In genomic region chr1:3898994-3899775, GRCh38 we compare ENCODE assay signal across 8 cellular contexts. TPM values are rescaled to one million over a fixed set of nuclear protein-coding genes. Genes with fewer than 3 reads are reported as not detected.
A peak's percentile ranks its signal among the peaks of the same experiment; 100 is the strongest.
DNase-seq lines count a peak whose midpoint lies in the region; ATAC-seq and TF ChIP-seq lines count a peak whose summit lies in the region.

No MANE protein-coding gene starts in this region.

- peaks cover 0 to 10% of the 10 kb centered on the region in 2 experiments for H3K9me3 ChIP-seq in CD4-positive, CD25-positive, alpha-beta regulatory T cell (ENCODE audit: control insufficient read depth in 2 of 2, low read length in 2 of 2)
- H3K9me3 ChIP-seq in left lung (peaks cover 0 to 7% of the 10 kb centered on the region in 2 donors), tibial nerve (peaks cover 0 to 20% (median 0%) of the 10 kb centered on the region in 4 donors)

- peaks cover 42% of the 10 kb centered on the region for H3K4me1 ChIP-seq in CD4-positive, CD25-positive, alpha-beta regulatory T cell (ENCODE audit: control insufficient read depth, insufficient read depth, low read length, poor library complexity, severe bottlenecking)
- H3K4me1 ChIP-seq in left lung (peaks cover 0 to 24% of the 10 kb centered on the region in 2 donors), tibial nerve (peaks cover 0 to 16% (median 2%) of the 10 kb centered on the region in 4 donors)

- peaks cover 0 to 14% (median 4%) of the 10 kb centered on the region in 7 donors for H3K9me3 Mint-ChIP-seq in CD4-positive, CD25-positive, alpha-beta regulatory T cell

- peaks cover 16% of the 10 kb centered on the region for H3K36me3 Mint-ChIP-seq in CD4-positive, CD25-positive, alpha-beta regulatory T cell

- no peak for TF ChIP-seq EP300 in tibial nerve (IDR thresholded peaks at IDR 0.05)

- ATAC-seq in CD4-positive, CD25-positive, alpha-beta regulatory T cell (ENCODE audit: low read depth in 2 of 2), result no peak
- ATAC-seq in left lung, result no peak

- peak overlapping the region; percentile 83 to 95 (median 90) for H3K4me3 Mint-ChIP-seq in CD4-positive, CD25-positive, alpha-beta regulatory T cell

- H3K27me3 ChIP-seq in CD4-positive, CD25-positive, alpha-beta regulatory T cell (ENCODE audit: control insufficient read depth, insufficient read depth, low read length), result no peaks in the 10 kb centered on the region
- no peaks in the 10 kb centered on the region for H3K27me3 ChIP-seq in left lung
- no peaks in the 10 kb centered on the region for H3K27me3 ChIP-seq in tibial nerve

- TF ChIP-seq POLR2A in tibial nerve (IDR thresholded peaks at IDR 0.05), result no peak

- intact Hi-C loops in left lung (cut with DNase I), result no loop called here

- peaks cover 12% of the 10 kb centered on the region for H3K36me3 ChIP-seq in CD4-positive, CD25-positive, alpha-beta regulatory T cell (ENCODE audit: control insufficient read depth, insufficient read depth, low read length)
- H3K36me3 ChIP-seq in left lung (peaks cover 0 to 14% of the 10 kb centered on the region in 2 donors), tibial nerve (peaks cover 0 to 25% (median 0%) of the 10 kb centered on the region in 3 donors)

- peak overlapping the region; percentile 2 to 52 (median 51) for H3K27ac Mint-ChIP-seq in CD4-positive, CD25-positive, alpha-beta regulatory T cell

- no peaks in the 10 kb centered on the region for H3K27me3 Mint-ChIP-seq in CD4-positive, CD25-positive, alpha-beta regulatory T cell

- DNase-seq in CD4-positive, CD25-positive, alpha-beta regulatory T cell, result no peak
- DNase-seq in HT-29 (ENCODE audit: low spot score) (peak; percentile 28), amniotic epithelial cell (ENCODE audit: low read depth) (peak; percentile 4), left lung (no peak), tibial nerve (ENCODE audit: low spot score in 2 of 2) (no peak), retina (no peak), H4 (ENCODE audit: low spot score) (no peak), NCI-H524 treated with DMSO at 0.1 percent for 48 hours (lab: John Stamatoyannopoulos, UW) (no peak)

- WGBS in tibial nerve, 2 donors, result 36 to 38% methylated on average over 11 of the region's 11 CpGs

- TF ChIP-seq CTCF in left lung (IDR thresholded peaks at IDR 0.05) (no peak), tibial nerve (IDR thresholded peaks at IDR 0.05) (no peak)

- H3K27ac ChIP-seq in CD4-positive, CD25-positive, alpha-beta regulatory T cell (ENCODE audit: insufficient read depth, low read length, poor library complexity, severe bottlenecking), result peak overlapping the region; percentile 93
- H3K27ac ChIP-seq in left lung (peak overlapping the region; percentile 96 to 98), tibial nerve (peak overlapping the region; percentile 87 to 99 (median 94))

- peak overlapping the region; percentile 67 for H3K4me3 ChIP-seq in CD4-positive, CD25-positive, alpha-beta regulatory T cell (ENCODE audit: low read depth, low read length)
- peak overlapping the region; percentile 86 to 93 for H3K4me3 ChIP-seq in left lung
- H3K4me3 ChIP-seq in tibial nerve, result peak overlapping the region; percentile 72 to 98 (median 91)

- peaks cover 14 to 66% (median 41%) of the 10 kb centered on the region in 4 donors for H3K4me1 Mint-ChIP-seq in CD4-positive, CD25-positive, alpha-beta regulatory T cell

RNA-seq across cellular contexts. Expression of gene C1orf174, which starts 0.9 kb away (rescaled TPM):
- 15.4 TPM for total RNA-seq in CD4-positive, CD25-positive, alpha-beta regulatory T cell
- 10 to 100 TPM; 22.0 to 33.3 (median 26.9) TPM for polyA plus RNA-seq in CD4-positive, CD25-positive, alpha-beta regulatory T cell
- 26.4 and 30.8 TPM in 2 replicates for total RNA-seq in HT-29 (2014; rRNA removed; shearing (Covaris generic))
- total RNA-seq in left lung (10 to 100 TPM; 19.3 to 29.5 TPM), tibial nerve (10 to 100 TPM; 18.2 to 24.6 (median 19.1) TPM)
- total RNA-seq in H4 (2014; rRNA removed; shearing (Covaris generic)), result 46.3 and 49.3 TPM in 2 replicates

RNA-seq across cellular contexts. Expression of gene DFFB, which starts 41.9 kb away (rescaled TPM):
- 15.4 TPM for total RNA-seq in CD4-positive, CD25-positive, alpha-beta regulatory T cell
- 10 to 100 TPM; 11.2 to 14.4 (median 12.6) TPM for polyA plus RNA-seq in CD4-positive, CD25-positive, alpha-beta regulatory T cell
- 12.9 and 14.2 TPM in 2 replicates for total RNA-seq in HT-29 (2014; rRNA removed; shearing (Covaris generic))
- total RNA-seq in left lung (1 to 10 TPM; 5.4 to 8.9 TPM), tibial nerve (10 to 100 TPM in 3 of 4 donors, 1 to 10 TPM in 1; 7.0 to 17.7 (median 15.2) TPM)
- total RNA-seq in H4 (2014; rRNA removed; shearing (Covaris generic)), result 5.8 and 7.7 TPM in 2 replicates

RNA-seq across cellular contexts. Expression of gene CEP104, which starts 42.2 kb away (rescaled TPM):
- 42.3 TPM for total RNA-seq in CD4-positive, CD25-positive, alpha-beta regulatory T cell
- polyA plus RNA-seq in CD4-positive, CD25-positive, alpha-beta regulatory T cell, result 10 to 100 TPM; 13.5 to 18.8 (median 14.5) TPM
- 22.7 and 31.3 TPM in 2 replicates for total RNA-seq in HT-29 (2014; rRNA removed; shearing (Covaris generic))
- total RNA-seq in left lung, result 10 to 100 TPM; 44.8 to 49.5 TPM
- 10 to 100 TPM; 41.5 to 68.6 (median 48.0) TPM for total RNA-seq in tibial nerve
- 13.1 and 23.5 TPM in 2 replicates for total RNA-seq in H4 (2014; rRNA removed; shearing (Covaris generic))

Comparison
In these comparisons a context has a peak if more than half of its experiments do, and no peak if none do; other contexts are left out.
1. DNase-seq: peak in HT-29 (single experiment) and amniotic epithelial cell (single experiment); none in CD4-positive, CD25-positive, alpha-beta regulatory T cell (0 of 3), left lung (0 of 2), tibial nerve (0 of 2), retina (single experiment), H4 (single experiment) and NCI-H524 treated with DMSO at 0.1 percent for 48 hours (single experiment).
2. Peak in every context shown above with its lines, with median percentiles within 50 percentile points of each other: H3K27ac ChIP-seq and H3K4me3 ChIP-seq.